In the genomic region with DNA sequence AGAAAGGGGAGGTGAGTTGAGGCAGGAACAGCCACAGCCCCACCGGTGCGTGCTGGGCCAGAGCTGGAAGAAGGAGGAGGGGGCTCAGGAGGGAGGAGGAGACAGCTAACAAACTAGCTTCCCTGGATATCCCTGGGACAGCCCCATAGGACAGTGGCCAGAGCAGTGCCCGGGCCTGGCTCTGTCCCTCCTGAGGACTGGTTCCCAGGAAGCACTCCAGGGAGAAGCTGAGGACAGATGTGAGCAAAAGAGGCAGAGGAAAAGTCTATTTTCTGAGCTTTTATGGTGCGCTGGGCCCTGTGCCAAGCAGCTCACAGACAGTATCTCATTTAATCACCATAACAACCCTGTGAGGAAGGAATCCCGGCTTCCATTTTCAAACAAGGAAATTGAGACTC, we compare ENCODE assay signal across 11 cellular contexts. TPM values are rescaled to one million over a fixed set of nuclear protein-coding genes. Genes with fewer than 3 reads are reported as not detected.
A peak's percentile ranks its signal among the peaks of the same experiment; 100 is the strongest.
DNase-seq lines count a peak whose midpoint lies in the region; ATAC-seq and TF ChIP-seq lines count a peak whose summit lies in the region.
"Had no signal": no experiment of that assay in that cellular context is flagged by ENCODE, and none has a peak within 500 bp of the region (broad histone marks: within the 10 kb centered on the region; RNA-seq: fewer than 3 reads in every experiment).

No MANE protein-coding gene starts in this region.

- H3K4me3 ChIP-seq in NB4 (ENCODE audit: low read depth, low read length) (peak overlapping the region; percentile 9), esophagus muscularis mucosa (no peak overlapping the region), mesenchymal stem cell (ENCODE audit: insufficient read depth in 1 of 2, low read depth in 1 of 2, low read length in 2 of 2) (no peak overlapping the region), upper lobe of right lung (no peak overlapping the region)

- no peak overlapping the region for H2BK5ac ChIP-seq in mesenchymal stem cell (ENCODE audit: low read depth, low read length, poor library complexity, severe bottlenecking)

- no peak overlapping the region for H3K4me2 ChIP-seq in mesenchymal stem cell (ENCODE audit: low read length, poor library complexity, severe bottlenecking)

- H3K4ac ChIP-seq in mesenchymal stem cell (ENCODE audit: low read depth in 1 of 2, low read length in 2 of 2), result peak overlapping the region; percentile 89 to 92

- H3K23ac ChIP-seq in mesenchymal stem cell (ENCODE audit: low read length in 2 of 2), result no peak overlapping the region

- H4K91ac ChIP-seq in mesenchymal stem cell (ENCODE audit: low read length), result peak overlapping the region; percentile 94

- peak overlapping the region; percentile 93 for H2BK120ac ChIP-seq in mesenchymal stem cell (ENCODE audit: low read depth, low read length)

- peak overlapping the region in 1 of 2 experiments; percentile 82 for H3K14ac ChIP-seq in mesenchymal stem cell (ENCODE audit: low read length in 2 of 2)

- H2AK5ac ChIP-seq in mesenchymal stem cell (ENCODE audit: low read length, severe bottlenecking), result no peak overlapping the region

- H3K79me1 ChIP-seq in mesenchymal stem cell (replicated peaks; ENCODE audit: low read length, poor library complexity, severe bottlenecking), result no peaks in the 10 kb centered on the region

- H3K9ac ChIP-seq in mesenchymal stem cell (ENCODE audit: low read length), result no peak overlapping the region

- intact Hi-C loops in esophagus muscularis mucosa (cut with DNase I) (no loop called here), upper lobe of right lung (cut with DNase I) (no loop called here)

- H3K36me3 ChIP-seq in esophagus muscularis mucosa, result peaks cover 0 to 4% (median 0%) of the 10 kb centered on the region in 4 donors
- H3K36me3 ChIP-seq in mesenchymal stem cell (ENCODE audit: control insufficient read depth in 1 of 2, insufficient read depth in 2 of 2, low read depth in 1 of 2, low read length in 2 of 2), result no peaks in the 10 kb centered on the region
- H3K36me3 ChIP-seq in upper lobe of right lung, result no peaks in the 10 kb centered on the region

- DNase-seq in NB4 (ENCODE audit: low read depth) (no peak), esophagus muscularis mucosa (ENCODE audit: extremely low spot score) (no peak), mesenchymal stem cell (peak; percentile 64), upper lobe of right lung (no peak), kidney glomerular epithelial cell (lab: John Stamatoyannopoulos, UW) (no peak)
- DNase-seq: effector CD4-positive, alpha-beta T cell; mammary epithelial cell; NCI-H2171 treated with DMSO at 0.1 percent for 48 hours had no signal

- no peaks in the 10 kb centered on the region for H3K9me3 ChIP-seq in esophagus muscularis mucosa
- H3K9me3 ChIP-seq in mesenchymal stem cell (ENCODE audit: control insufficient read depth, low read length), result peaks cover 5% of the 10 kb centered on the region
- no peaks in the 10 kb centered on the region for H3K9me3 ChIP-seq in upper lobe of right lung

- H2AFZ ChIP-seq in mesenchymal stem cell (ENCODE audit: low read depth, low read length), result no peak overlapping the region

- H3K27ac ChIP-seq in esophagus muscularis mucosa (replicated peaks in 1 of 4), result peak overlapping the region; percentile 68 to 78 (median 74)
- H3K27ac ChIP-seq in mesenchymal stem cell (ENCODE audit: low read length, poor library complexity, severe bottlenecking), result no peak overlapping the region
- peak overlapping the region; percentile 66 for H3K27ac ChIP-seq in upper lobe of right lung

- TF ChIP-seq CTCF in NB4 (IDR thresholded peaks at IDR 0.05; ENCODE audit: low read depth, low read length) (no peak), esophagus muscularis mucosa (IDR thresholded peaks at IDR 0.05) (no peak), upper lobe of right lung (IDR thresholded peaks at IDR 0.05) (no peak)

- TF ChIP-seq POLR2A in NB4 (IDR thresholded peaks at IDR 0.05; ENCODE audit: extremely low read depth, insufficient read length) (no peak), esophagus muscularis mucosa (IDR thresholded peaks at IDR 0.05; ENCODE audit: low read depth) (no peak)

- H3K27me3 ChIP-seq in esophagus muscularis mucosa, result no peaks in the 10 kb centered on the region
- peaks cover 30 to 67% of the 10 kb centered on the region in 2 experiments for H3K27me3 ChIP-seq in mesenchymal stem cell (ENCODE audit: control insufficient read depth in 1 of 2, insufficient read depth in 1 of 2, low read length in 2 of 2)
- H3K27me3 ChIP-seq in upper lobe of right lung, result no peaks in the 10 kb centered on the region

- H2BK12ac ChIP-seq in mesenchymal stem cell (ENCODE audit: low read length in 2 of 2), result peak overlapping the region; percentile 91 to 97

- ATAC-seq in upper lobe of right lung (peak; percentile 5), GM18868 (IDR thresholded peaks at IDR 0.05; ENCODE audit: unreplicated experiment) (no peak), GM21360 (IDR thresholded peaks at IDR 0.05; ENCODE audit: unreplicated experiment) (no peak), HG03457 (IDR thresholded peaks at IDR 0.05; ENCODE audit: unreplicated experiment) (no peak)

- H3K18ac ChIP-seq in mesenchymal stem cell (ENCODE audit: low read depth in 1 of 2, low read length in 2 of 2), result peak overlapping the region; percentile 68 to 87

- H2BK15ac ChIP-seq in mesenchymal stem cell (ENCODE audit: low read depth, poor library complexity, severe bottlenecking), result peak overlapping the region; percentile 85

- H4K8ac ChIP-seq in mesenchymal stem cell (ENCODE audit: low read length), result peak overlapping the region; percentile 93

- no peak for TF ChIP-seq EP300 in esophagus muscularis mucosa (IDR thresholded peaks at IDR 0.05)

- H3K4me1 ChIP-seq in esophagus muscularis mucosa (peaks cover 28 to 55% (median 40%) of the 10 kb centered on the region in 4 donors), mesenchymal stem cell (ENCODE audit: control insufficient read depth, insufficient read depth, low read depth, low read length) (peaks cover 14% of the 10 kb centered on the region), upper lobe of right lung (peaks cover 26% of the 10 kb centered on the region)

- 28% methylated on average over 5 of the region's 5 CpGs for WGBS in esophagus muscularis mucosa
- WGBS in mesenchymal stem cell, result 32% methylated on average over 5 of the region's 5 CpGs

RNA-seq across cellular contexts. Expression of a gene that starts 8.3 kb away (rescaled TPM):
- total RNA-seq in esophagus muscularis mucosa, result 10 to 100 TPM; 27.0 to 60.9 (median 34.0) TPM
- polyA plus RNA-seq in mesenchymal stem cell (2013, experiment 1 of 2), result 13.2 TPM
- 12.1 TPM for polyA plus RNA-seq in mesenchymal stem cell (2013, experiment 2 of 2)
- 28.0 TPM for total RNA-seq in upper lobe of right lung

RNA-seq across cellular contexts. Expression of a gene that starts 28.1 kb away (rescaled TPM):
- total RNA-seq in esophagus muscularis mucosa, result 10 to 100 TPM; 44.4 to 71.5 (median 54.9) TPM
- 425 TPM for polyA plus RNA-seq in mesenchymal stem cell (2013, experiment 1 of 2)
- polyA plus RNA-seq in mesenchymal stem cell (2013, experiment 2 of 2), result 399 TPM
- total RNA-seq in upper lobe of right lung, result 207 TPM

RNA-seq across cellular contexts. Expression of a gene that starts 35.3 kb away (rescaled TPM):
- 10 to 100 TPM; 24.2 to 51.1 (median 43.4) TPM for total RNA-seq in esophagus muscularis mucosa
- 187 TPM for polyA plus RNA-seq in mesenchymal stem cell (2013, experiment 1 of 2)
- polyA plus RNA-seq in mesenchymal stem cell (2013, experiment 2 of 2), result 195 TPM
- total RNA-seq in upper lobe of right lung, result 87.8 TPM

RNA-seq across cellular contexts. Expression of a gene that starts 35.9 kb away (rescaled TPM):
- total RNA-seq in esophagus muscularis mucosa, result 10 to 100 TPM; 13.3 to 22.9 (median 19.4) TPM
- 92.8 TPM for polyA plus RNA-seq in mesenchymal stem cell (2013, experiment 1 of 2)
- polyA plus RNA-seq in mesenchymal stem cell (2013, experiment 2 of 2), result 88.9 TPM
- 35.1 TPM for total RNA-seq in upper lobe of right lung

RNA-seq across cellular contexts. Expression of a gene that starts 43.7 kb away (rescaled TPM):
- 100 to 1,000 TPM; 481 to 652 (median 606) TPM for total RNA-seq in esophagus muscularis mucosa
- 309 TPM for polyA plus RNA-seq in mesenchymal stem cell (2013, experiment 1 of 2)
- polyA plus RNA-seq in mesenchymal stem cell (2013, experiment 2 of 2), result 311 TPM
- total RNA-seq in upper lobe of right lung, result 148 TPM
